In genomic region chr5:159050408-159051091, GRCh38 we compare ENCODE assay signal across 7 cellular contexts. TPM values are rescaled to one million over a fixed set of nuclear protein-coding genes. Genes with fewer than 3 reads are reported as not detected.
A peak's percentile ranks its signal among the peaks of the same experiment; 100 is the strongest.
DNase-seq lines count a peak whose midpoint lies in the region; ATAC-seq and TF ChIP-seq lines count a peak whose summit lies in the region.

No MANE protein-coding gene starts in this region.

- CTCF ChIA-PET in activated CD4-positive, alpha-beta memory T cell treated with anti-CD3 and anti-CD28 coated beads, Interleukin-2, amount 10 ng/mL, durations not matched to agents 7 days and 5 days (lab: Charles Lee), result no interaction called here

- peak overlapping the region; percentile 81 for H3K27ac ChIP-seq in SJCRH30
- H3K27ac ChIP-seq in layer of hippocampus (ENCODE audit: low read depth, low read length), result peak overlapping the region; percentile 10
- peak overlapping the region; percentile 58 for H3K27ac ChIP-seq in urinary bladder (ENCODE audit: low read depth)

- no peak overlapping the region for H3K27ac Mint-ChIP-seq in activated CD4-positive, alpha-beta memory T cell treated with anti-CD3 and anti-CD28 coated beads, Interleukin-2, amount 10 ng/mL, durations not matched to agents 7 days and 5 days

- H3K27me3 ChIP-seq in SJCRH30, result no peaks in the 10 kb centered on the region
- H3K27me3 ChIP-seq in layer of hippocampus (ENCODE audit: control insufficient read depth, insufficient read depth, low read length), result peaks cover 2% of the 10 kb centered on the region

- 65% methylated on average over 6 of the region's 6 CpGs for WGBS in urinary bladder

- H3K4me1 Mint-ChIP-seq in activated CD4-positive, alpha-beta memory T cell treated with anti-CD3 and anti-CD28 coated beads, Interleukin-2, amount 10 ng/mL, durations not matched to agents 7 days and 5 days, result no peaks in the 10 kb centered on the region

- peaks cover 73% of the 10 kb centered on the region for H3K27me3 Mint-ChIP-seq in activated CD4-positive, alpha-beta memory T cell treated with anti-CD3 and anti-CD28 coated beads, Interleukin-2, amount 10 ng/mL, durations not matched to agents 7 days and 5 days

- H3K4me3 ChIP-seq in SJCRH30, result peak overlapping the region; percentile 62
- no peak overlapping the region for H3K4me3 ChIP-seq in urinary bladder (ENCODE audit: low read depth, low read length)

- POLR2A ChIA-PET in activated CD4-positive, alpha-beta memory T cell treated with anti-CD3 and anti-CD28 coated beads, Interleukin-2, amount 10 ng/mL, durations not matched to agents 7 days and 5 days (lab: Charles Lee), result no interaction called here

- peak; percentile 58 for TF ChIP-seq POLR2A in GM19099 (IDR thresholded peaks at IDR 0.05; ENCODE audit: extremely low read depth, insufficient read length, low read depth)

- DNase-seq in SJCRH30 (peak; percentile 34 to 65), NCI-H1694 treated with DMSO at 0.1 percent for 48 hours (lab: John Stamatoyannopoulos, UW) (no peak)
- no peak for DNase-seq in activated CD4-positive, alpha-beta memory T cell treated with anti-CD3 and anti-CD28 coated beads, Interleukin-2, amount 10 ng/mL, durations not matched to agents 7 days and 5 days

- ATAC-seq in HG03060 (IDR thresholded peaks at IDR 0.05; ENCODE audit: low read depth, unreplicated experiment), result peak; percentile 45

- no peaks in the 10 kb centered on the region for H3K36me3 ChIP-seq in SJCRH30
- H3K36me3 ChIP-seq in urinary bladder (ENCODE audit: insufficient read depth), result no peaks in the 10 kb centered on the region

- H3K4me1 ChIP-seq in SJCRH30 (peaks cover 28% of the 10 kb centered on the region), urinary bladder (ENCODE audit: insufficient read depth) (no peaks in the 10 kb centered on the region)

- no peaks in the 10 kb centered on the region for H3K9me3 ChIP-seq in SJCRH30 (replicated peaks)

- H3K9me3 Mint-ChIP-seq in activated CD4-positive, alpha-beta memory T cell treated with anti-CD3 and anti-CD28 coated beads, Interleukin-2, amount 10 ng/mL, durations not matched to agents 7 days and 5 days, result no peaks in the 10 kb centered on the region

- no peaks in the 10 kb centered on the region for H3K36me3 Mint-ChIP-seq in activated CD4-positive, alpha-beta memory T cell treated with anti-CD3 and anti-CD28 coated beads, Interleukin-2, amount 10 ng/mL, durations not matched to agents 7 days and 5 days (ENCODE audit: low read depth)

- H3K4me3 Mint-ChIP-seq in activated CD4-positive, alpha-beta memory T cell treated with anti-CD3 and anti-CD28 coated beads, Interleukin-2, amount 10 ng/mL, durations not matched to agents 7 days and 5 days, result no peak overlapping the region

RNA-seq across cellular contexts. Expression of gene EBF1, which starts 49.2 kb away (rescaled TPM):
- 11.9 and 12.5 TPM in 2 replicates for total RNA-seq in SJCRH30 (2014; rRNA removed; shearing (Covaris generic))
- total RNA-seq in urinary bladder, result 44.1 TPM
- 16.8 TPM for polyA plus RNA-seq in urinary bladder
- total RNA-seq in activated CD4-positive, alpha-beta memory T cell treated with anti-CD3 and anti-CD28 coated beads, Interleukin-2, amount 10 ng/mL, durations not matched to agents 7 days and 5 days, result under 1 TPM in 1 of 2 experiments, not detected in 1; 0.23 TPM

Comparison
In these comparisons a context has a peak if more than half of its experiments do, and no peak if none do; other contexts are left out.
1. DNase-seq: peak in SJCRH30 (2 of 2); none in activated CD4-positive, alpha-beta memory T cell treated with anti-CD3 and anti-CD28 coated beads, Interleukin-2, amount 10 ng/mL, durations not matched to agents 7 days and 5 days (single experiment) and NCI-H1694 treated with DMSO at 0.1 percent for 48 hours (single experiment).
2. H3K27ac ChIP-seq: peak in every context shown above with its lines; median percentile 81 in SJCRH30; 58 in urinary bladder; 10 in layer of hippocampus.
3. RNA of gene EBF1, which starts 49.2 kb away (total RNA-seq): 44.1 TPM in urinary bladder (single experiment) and 11.9 to 12.5 TPM in SJCRH30; 0.23 TPM in activated CD4-positive, alpha-beta memory T cell treated with anti-CD3 and anti-CD28 coated beads, Interleukin-2, amount 10 ng/mL, durations not matched to agents 7 days and 5 days; every median in the first group is over 10 times any median in the second.